ENCODE assay signal across 1 cellular context in genomic region chr14:89391123-89391522, GRCh38.
TF ChIP-seq lines count a peak whose summit lies in the region.

No MANE protein-coding gene starts in this region.

TF ChIP-seq in HepG2, 621 proteins besides CTCF, POLR2A, EP300 and RAD21 (continued from another document and continues in another):
- peak; percentile 27; the same call in 1 of the 2 replicates for TF ChIP-seq STAT6 (CRISPR knock-in tag; IDR thresholded peaks at IDR 0.05; ENCODE audit: borderline replicate concordance)
- no peak for TF ChIP-seq ZSCAN9 (CRISPR knock-in tag; IDR thresholded peaks at IDR 0.05; ENCODE audit: borderline replicate concordance)
- no peak for TF ChIP-seq TRIM22 (IDR thresholded peaks at IDR 0.05)
- no peak for TF ChIP-seq ZNF124 (CRISPR knock-in tag; IDR thresholded peaks at IDR 0.05)
- TF ChIP-seq ZNF17 (CRISPR knock-in tag; IDR thresholded peaks at IDR 0.05) = no peak
- no peak for TF ChIP-seq NAIF1 (CRISPR knock-in tag; IDR thresholded peaks at IDR 0.05; ENCODE audit: borderline replicate concordance)
- TF ChIP-seq JDP2 (CRISPR knock-in tag; IDR thresholded peaks at IDR 0.05; ENCODE audit: borderline replicate concordance) = no peak
- TF ChIP-seq SMARCE1 (IDR thresholded peaks at IDR 0.05; ENCODE audit: borderline replicate concordance) = no peak
- TF ChIP-seq ZNF468 (CRISPR knock-in tag; IDR thresholded peaks at IDR 0.05) = no peak
- TF ChIP-seq ZBTB7B (CRISPR knock-in tag; IDR thresholded peaks at IDR 0.05) = no peak; the same call in 1 of the 2 replicates
- no peak for TF ChIP-seq CREB3 (CRISPR knock-in tag; IDR thresholded peaks at IDR 0.05)
- no peak for TF ChIP-seq CBX2 (IDR thresholded peaks at IDR 0.05; ENCODE audit: low read depth, low read length)
- TF ChIP-seq CBX2 (CRISPR knock-in tag; IDR thresholded peaks at IDR 0.05; ENCODE audit: low read depth) = no peak
- TF ChIP-seq ZNF777 (CRISPR knock-in tag; IDR thresholded peaks at IDR 0.05) = no peak
- TF ChIP-seq ZNF260 (CRISPR knock-in tag; IDR thresholded peaks at IDR 0.05; ENCODE audit: borderline replicate concordance, low read depth) = no peak
- peak; percentile 78; the same call in 1 of the 2 replicates for TF ChIP-seq RCOR2 (CRISPR knock-in tag; IDR thresholded peaks at IDR 0.05)
- TF ChIP-seq ZBTB1 (CRISPR knock-in tag; IDR thresholded peaks at IDR 0.05; ENCODE audit: borderline replicate concordance) = no peak
- no peak for TF ChIP-seq ADNP (CRISPR knock-in tag; IDR thresholded peaks at IDR 0.05)
- no peak for TF ChIP-seq ZNF891 (CRISPR knock-in tag; IDR thresholded peaks at IDR 0.05)
- TF ChIP-seq NBN (conservative IDR thresholded peaks at IDR 0.05) = no peak
- no peak for TF ChIP-seq PCBP1 (IDR thresholded peaks at IDR 0.05; ENCODE audit: borderline replicate concordance, low read depth, low read length)
- no peak for TF ChIP-seq CSRNP1 (CRISPR knock-in tag; IDR thresholded peaks at IDR 0.05)
- TF ChIP-seq NRL (CRISPR knock-in tag; IDR thresholded peaks at IDR 0.05; ENCODE audit: borderline replicate concordance) = no peak
- TF ChIP-seq ZC3H13 (CRISPR knock-in tag; IDR thresholded peaks at IDR 0.05) = no peak
- TF ChIP-seq ZBTB8A (CRISPR knock-in tag; IDR thresholded peaks at IDR 0.05; ENCODE audit: borderline replicate concordance, low read depth) = no peak
- TF ChIP-seq REXO4 (CRISPR knock-in tag; IDR thresholded peaks at IDR 0.05; ENCODE audit: borderline replicate concordance) = no peak
- no peak for TF ChIP-seq ZNF251 (CRISPR knock-in tag; IDR thresholded peaks at IDR 0.05)
- no peak for TF ChIP-seq HES4 (CRISPR knock-in tag; IDR thresholded peaks at IDR 0.05; ENCODE audit: borderline replicate concordance)
- no peak for TF ChIP-seq ZNF24 (IDR thresholded peaks at IDR 0.05)
- TF ChIP-seq ZNF570 (CRISPR knock-in tag; IDR thresholded peaks at IDR 0.05; ENCODE audit: borderline replicate concordance) = no peak
- TF ChIP-seq SNAI1 (CRISPR knock-in tag; IDR thresholded peaks at IDR 0.05; ENCODE audit: borderline replicate concordance) = no peak
- TF ChIP-seq DZIP1 (CRISPR knock-in tag; IDR thresholded peaks at IDR 0.05) = no peak
- no peak for TF ChIP-seq SMYD3 (CRISPR knock-in tag; IDR thresholded peaks at IDR 0.05)
- peak; percentile 67 for TF ChIP-seq ZBTB43 (CRISPR knock-in tag; conservative IDR thresholded peaks at IDR 0.05)
- TF ChIP-seq SNAPC4 (CRISPR knock-in tag; IDR thresholded peaks at IDR 0.05) = no peak
- no peak for TF ChIP-seq ZNF652 (CRISPR knock-in tag; IDR thresholded peaks at IDR 0.05; ENCODE audit: borderline replicate concordance, low read depth)
- no peak for TF ChIP-seq RORA (CRISPR knock-in tag; IDR thresholded peaks at IDR 0.05)
- peak; percentile 22; the same call in 1 of the 2 replicates for TF ChIP-seq GMEB1 (CRISPR knock-in tag; IDR thresholded peaks at IDR 0.05; ENCODE audit: borderline replicate concordance)
- no peak for TF ChIP-seq HNRNPK (IDR thresholded peaks at IDR 0.05; ENCODE audit: low read depth, low read length, poor library complexity, severe bottlenecking)
- no peak for TF ChIP-seq ZNF7 (CRISPR knock-in tag; IDR thresholded peaks at IDR 0.05)
- TF ChIP-seq ZNF740 (CRISPR knock-in tag; IDR thresholded peaks at IDR 0.05) = no peak
- 0 out of 2 replicates have a peak, but pooled peaks have one; percentile 20 for TF ChIP-seq ZNF580 (CRISPR knock-in tag; IDR thresholded peaks at IDR 0.05; ENCODE audit: borderline replicate concordance, low read depth)
- no peak for TF ChIP-seq AKAP8 (CRISPR knock-in tag; IDR thresholded peaks at IDR 0.05)
- TF ChIP-seq NFKBIZ (CRISPR knock-in tag; IDR thresholded peaks at IDR 0.05) = peak; percentile 83; the same call in 1 of the 2 replicates
- TF ChIP-seq ZNF10 (CRISPR knock-in tag; IDR thresholded peaks at IDR 0.05; ENCODE audit: borderline replicate concordance, low read depth) = no peak
- peak; percentile 42; the same call in 1 of the 2 replicates for TF ChIP-seq MIXL1 (CRISPR knock-in tag; IDR thresholded peaks at IDR 0.05)
- no peak for TF ChIP-seq ZNF562 (CRISPR knock-in tag; IDR thresholded peaks at IDR 0.05; ENCODE audit: borderline replicate concordance)
- no peak for TF ChIP-seq MTF2 (CRISPR knock-in tag; IDR thresholded peaks at IDR 0.05; ENCODE audit: borderline replicate concordance)
- no peak for TF ChIP-seq ISX (CRISPR knock-in tag; conservative IDR thresholded peaks at IDR 0.05)
- no peak for TF ChIP-seq EHMT2 (IDR thresholded peaks at IDR 0.05; ENCODE audit: borderline replicate concordance, low read depth, low read length)
